30 cellular contexts compared by ENCODE assay signal in the genomic region with DNA sequence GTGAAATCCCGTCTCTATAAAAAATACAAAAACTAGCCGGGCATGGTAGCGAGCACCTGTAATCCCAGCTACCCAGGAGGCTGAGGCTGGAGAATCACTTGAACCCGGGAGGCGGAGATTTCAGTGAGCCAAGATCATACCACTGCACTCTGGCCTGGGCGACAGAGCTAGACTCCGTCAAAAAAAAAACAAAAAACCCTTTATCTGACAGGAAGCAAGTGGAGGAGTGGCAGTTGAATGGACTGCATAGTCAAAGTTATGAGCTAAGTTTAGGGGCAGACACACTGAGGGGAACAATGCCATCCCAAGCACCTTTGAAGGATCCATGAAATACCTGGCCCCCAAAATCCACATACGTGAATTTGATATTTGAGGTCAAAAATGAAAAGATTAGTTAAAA. TPM values are rescaled to one million over a fixed set of nuclear protein-coding genes. Genes with fewer than 3 reads are reported as not detected.
"Had no signal": no experiment of that assay in that cellular context is flagged by ENCODE, and none has a peak within 500 bp of the region (broad histone marks: within the 10 kb centered on the region; RNA-seq: fewer than 3 reads in every experiment).

No MANE protein-coding gene starts in this region.

- H3K9me3 ChIP-seq: ovary, psoas muscle, suprapubic skin, testis, tibial artery, transverse colon, upper lobe of right lung, uterus had no signal

- H3K36me3 ChIP-seq: neural progenitor cell, ovary, suprapubic skin, tibial artery, transverse colon, upper lobe of right lung, uterus had no signal

- H2AFZ ChIP-seq: neural progenitor cell, parathyroid adenoma had no signal

- ATAC-seq: naive thymus-derived CD4-positive, alpha-beta T cell; natural killer cell; psoas muscle; right cardiac atrium; sciatic nerve; stimulated activated memory B cell treated with anti-CD40 and anti-IgM and Interleukin-4, amounts not matched to agents 10 μg/mL and 1 μg/mL and 100 μg/mL, for 72 hours; stimulated activated naive CD8-positive, alpha-beta T cell treated with anti-CD3 and anti-CD28 coated beads, Interleukin-15, amount 100 ng/mL, for 72 hours; stimulated activated naive CD8-positive, alpha-beta T cell treated with anti-CD3 and anti-CD28 coated beads, Interleukin-15, Interleukin-2, amounts not matched to agents 100 U/mL and 50 U/mL, for 24 hours; upper lobe of right lung had no signal

- H3K9ac ChIP-seq: neural progenitor cell, parathyroid adenoma had no signal

- DNase-seq: naive thymus-derived CD4-positive, alpha-beta T cell; natural killer cell; occipital lobe; ovary; posterior cingulate gyrus; psoas muscle; right cardiac atrium; stimulated activated CD4-positive, alpha-beta T cell treated with anti-CD3 and anti-CD28 coated beads, Interleukin-15, amount 100 ng/mL, for 24 hours; stimulated activated CD4-positive, alpha-beta T cell treated with anti-CD3 and anti-CD28 coated beads, Interleukin-2, amount 100 ng/mL, for 24 hours; stimulated activated CD4-positive, alpha-beta T cell treated with anti-CD3 and anti-CD28 coated beads, Interleukin-2, amount 100 ng/mL, for 48 hours; stimulated activated CD4-positive, alpha-beta T cell treated with anti-CD3 and anti-CD28 coated beads, Interleukin-4, amount 100 ng/mL, for 24 hours; stimulated activated naive CD4-positive, alpha-beta T cell; stimulated activated naive CD8-positive, alpha-beta T cell treated with anti-CD3 and anti-CD28 coated beads, Interleukin-15, amount 100 ng/mL, for 72 hours; stimulated activated naive CD8-positive, alpha-beta T cell treated with anti-CD3 and anti-CD28 coated beads, Interleukin-15, Interleukin-2, amounts not matched to agents 100 U/mL and 50 U/mL, for 24 hours; substantia nigra; testis; tibial artery; transverse colon; upper lobe of right lung; uterus had no signal

- H3K27ac ChIP-seq: neural progenitor cell, ovary, parathyroid adenoma, psoas muscle, skin epidermis, suprapubic skin, testis, tibial artery, transverse colon, upper lobe of right lung, uterus had no signal

- H3K27me3 ChIP-seq: neural progenitor cell, ovary, suprapubic skin, testis, tibial artery, transverse colon, upper lobe of right lung, uterus had no signal

- H3K4me1 ChIP-seq: neural progenitor cell, parathyroid adenoma, psoas muscle, suprapubic skin, testis, tibial artery, transverse colon, upper lobe of right lung, uterus had no signal

- H3K4me3 ChIP-seq: neural progenitor cell, ovary, psoas muscle, skin epidermis, suprapubic skin, testis, tibial artery, transverse colon, upper lobe of right lung, uterus had no signal

- H3K79me2 ChIP-seq: parathyroid adenoma had no signal

- H3K4me2 ChIP-seq: neural progenitor cell had no signal

RNA-seq across cellular contexts. Expression of gene HPGDS, which starts 7.5 kb away (rescaled TPM):
- total RNA-seq: osteoblast, progenitor cell of endocrine pancreas, renal cortical epithelial cell had no signal
- polyA plus RNA-seq: naive thymus-derived CD4-positive, alpha-beta T cell; neural cell had no signal
